In the genomic region with DNA sequence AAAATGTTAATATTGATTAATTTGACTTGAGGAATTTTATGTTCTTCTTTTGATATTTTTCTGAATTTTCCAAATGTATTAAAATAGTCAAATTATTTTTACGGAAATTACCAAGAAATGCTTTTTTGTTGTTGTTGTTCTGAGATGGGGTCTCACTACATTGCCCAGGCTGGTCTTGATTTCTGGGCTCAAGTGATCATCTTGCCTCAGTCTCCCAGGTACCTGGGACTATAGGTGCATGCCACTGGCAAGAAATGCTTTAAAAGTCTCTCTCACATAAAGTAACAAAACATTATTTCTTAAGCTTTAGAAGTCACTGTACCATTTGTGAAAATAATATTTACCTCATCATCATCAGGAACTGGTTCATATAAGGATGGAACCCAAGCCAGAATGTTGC, we compare ENCODE assay signal across 38 cellular contexts.
"Had no signal": no experiment of that assay in that cellular context is flagged by ENCODE, and none has a peak within 500 bp of the region (broad histone marks: within the 10 kb centered on the region; RNA-seq: fewer than 3 reads in every experiment).

No MANE protein-coding gene starts in this region.

- H3K9me3 ChIP-seq: ascending aorta had no signal

- H3K27me3 ChIP-seq: ascending aorta, cardiac muscle cell had no signal

- H3K9me3 Mint-ChIP-seq: activated CD4-positive, alpha-beta memory T cell treated with anti-CD3 and anti-CD28 coated beads, Interleukin-2, amount 10 ng/mL, durations not matched to agents 7 days and 5 days; activated CD4-positive, alpha-beta T cell treated with anti-CD3 and anti-CD28 coated beads, Interleukin-2, amount 10 ng/mL, durations not matched to agents 7 days and 5 days; activated naive CD4-positive, alpha-beta T cell treated with anti-CD3 and anti-CD28 coated beads, Interleukin-2, amount 10 ng/mL, durations not matched to agents 7 days and 5 days; activated naive CD4-positive, alpha-beta T cell treated with anti-CD3 and anti-CD28 coated beads, Interleukin-2, amount 50 U/mL, for 24 hours; activated naive CD8-positive, alpha-beta T cell treated with anti-CD3 and anti-CD28 coated beads, Interleukin-2, amount 10 ng/mL, durations not matched to agents 7 days and 5 days; activated T-helper 2 cell treated with anti-CD3 and anti-CD28 coated beads, Interferon-gamma antibody, Interleukin-2, Interleukin-4, amounts not matched to agents 10 μg/mL and 5 μg/mL and 100 μg/mL, durations not matched to agents 14 hours and 24 hours and 36 hours; central memory CD8-positive, alpha-beta T cell; T-helper 1 cell treated with Interleukin-12 subunit alpha and Interleukin-12 subunit beta and Interleukin-4 antibody, amounts not matched to agents 30 μg/mL and 1 μg/mL, for 36 hours; T-helper 2 cell treated with Interferon-gamma antibody and Interleukin-4, amounts not matched to agents 5 μg/mL and 100 μg/mL, for 36 hours had no signal

- H3K4me1 ChIP-seq: ascending aorta had no signal

- FAIRE-seq: bronchial epithelial cell, TTC549 had no signal

- H3K27ac ChIP-seq: ascending aorta, cardiac muscle cell had no signal

- H3K4me1 Mint-ChIP-seq: activated CD4-positive, alpha-beta memory T cell treated with anti-CD3 and anti-CD28 coated beads, Interleukin-2, amount 10 ng/mL, durations not matched to agents 7 days and 5 days; activated CD4-positive, alpha-beta T cell treated with anti-CD3 and anti-CD28 coated beads, Interleukin-2, amount 10 ng/mL, durations not matched to agents 7 days and 5 days; activated CD8-positive, alpha-beta memory T cell treated with anti-CD3 and anti-CD28 coated beads, Interleukin-2, amount 10 ng/mL, durations not matched to agents 7 days and 5 days; activated naive CD4-positive, alpha-beta T cell treated with anti-CD3 and anti-CD28 coated beads, Interleukin-2, amount 10 ng/mL, durations not matched to agents 7 days and 5 days; activated naive CD4-positive, alpha-beta T cell treated with anti-CD3 and anti-CD28 coated beads, Interleukin-2, amount 50 U/mL, for 24 hours; activated naive CD8-positive, alpha-beta T cell treated with anti-CD3 and anti-CD28 coated beads, Interleukin-2, amount 10 ng/mL, durations not matched to agents 7 days and 5 days; brain; central memory CD8-positive, alpha-beta T cell had no signal

- DNase-seq: activated CD4-positive, alpha-beta memory T cell treated with anti-CD3 and anti-CD28 coated beads, Interleukin-2, amount 10 ng/mL, durations not matched to agents 7 days and 5 days; activated CD4-positive, alpha-beta T cell treated with anti-CD3 and anti-CD28 coated beads for 1 hour; activated CD4-positive, alpha-beta T cell treated with anti-CD3 and anti-CD28 coated beads for 36 hours; activated CD4-positive, alpha-beta T cell treated with anti-CD3 and anti-CD28 coated beads for 48 hours; activated CD4-positive, alpha-beta T cell treated with anti-CD3 and anti-CD28 coated beads, Interleukin-2, amount 10 ng/mL, durations not matched to agents 7 days and 5 days; activated CD4-positive, alpha-beta T cell treated with anti-CD3 and anti-CD28 coated beads, Interleukin-2, amount 50 U/mL, for 48 hours; activated CD4-positive, CD25-positive, alpha-beta regulatory T cell; activated CD8-positive, alpha-beta memory T cell treated with anti-CD3 and anti-CD28 coated beads for 24 hours; activated CD8-positive, alpha-beta memory T cell treated with anti-CD3 and anti-CD28 coated beads, Interleukin-2, amount 10 ng/mL, durations not matched to agents 7 days and 5 days; activated CD8-positive, alpha-beta memory T cell treated with anti-CD3 and anti-CD28 coated beads, Interleukin-2, amount 50 U/mL, for 48 hours; activated CD8-positive, alpha-beta T cell treated with anti-CD3 and anti-CD28 coated beads, Interleukin-2, amount 10 ng/mL, durations not matched to agents 7 days and 5 days; activated effector memory CD4-positive, alpha-beta T cell treated with Interleukin-2 at 50 U/mL for 16 hours; activated gamma-delta T cell; activated naive CD4-positive, alpha-beta T cell treated with anti-CD3 and anti-CD28 coated beads, Interleukin-2, amount 10 ng/mL, durations not matched to agents 7 days and 5 days; activated naive CD4-positive, alpha-beta T cell treated with Interleukin-2 at 50 U/mL for 16 hours; activated naive CD8-positive, alpha-beta T cell treated with anti-CD3 and anti-CD28 coated beads, Interleukin-2, amount 10 ng/mL, durations not matched to agents 7 days and 5 days; activated naive CD8-positive, alpha-beta T cell treated with anti-CD3 and anti-CD28 coated beads, Interleukin-2, amount 50 U/mL, for 24 hours; activated T-cell treated with anti-CD3 and anti-CD28 coated beads, Interleukin-2, amount 50 U/mL, for 24 hours; activated T-cell treated with anti-CD3 and anti-CD28 coated beads, Interleukin-2, amount 50 U/mL, for 48 hours; amygdala; anterior cingulate cortex; caudate nucleus; cerebellar nuclear complex; T-helper 1 cell; T-helper 2 cell; T-helper 9 cell had no signal

- H3K4me3 ChIP-seq: ascending aorta, cardiac muscle cell had no signal

- H3K36me3 Mint-ChIP-seq: activated naive CD4-positive, alpha-beta T cell treated with anti-CD3 and anti-CD28 coated beads, Interleukin-2, amount 10 ng/mL, durations not matched to agents 7 days and 5 days had no signal

- H3K4me3 Mint-ChIP-seq: activated CD4-positive, alpha-beta memory T cell treated with anti-CD3 and anti-CD28 coated beads, Interleukin-2, amount 10 ng/mL, durations not matched to agents 7 days and 5 days; activated CD4-positive, alpha-beta T cell treated with anti-CD3 and anti-CD28 coated beads for 36 hours; activated CD4-positive, alpha-beta T cell treated with anti-CD3 and anti-CD28 coated beads, Interleukin-2, amount 10 ng/mL, durations not matched to agents 7 days and 5 days; activated CD8-positive, alpha-beta memory T cell treated with anti-CD3 and anti-CD28 coated beads, Interleukin-2, amount 10 ng/mL, durations not matched to agents 7 days and 5 days; activated CD8-positive, alpha-beta T cell treated with anti-CD3 and anti-CD28 coated beads, Interleukin-2, amount 10 ng/mL, durations not matched to agents 7 days and 5 days; activated naive CD4-positive, alpha-beta T cell treated with anti-CD3 and anti-CD28 coated beads, Interleukin-2, amount 10 ng/mL, durations not matched to agents 7 days and 5 days; activated naive CD4-positive, alpha-beta T cell treated with anti-CD3 and anti-CD28 coated beads, Interleukin-2, amount 50 U/mL, for 24 hours; activated naive CD8-positive, alpha-beta T cell; activated naive CD8-positive, alpha-beta T cell treated with anti-CD3 and anti-CD28 coated beads, Interleukin-2, amount 10 ng/mL, durations not matched to agents 7 days and 5 days; activated naive CD8-positive, alpha-beta T cell treated with anti-CD3 and anti-CD28 coated beads, Interleukin-2, amount 50 U/mL, for 24 hours; activated T-cell treated with anti-CD3 and anti-CD28 coated beads, Interleukin-2, amount 50 U/mL, for 24 hours; brain; central memory CD8-positive, alpha-beta T cell; T-helper 1 cell treated with Interleukin-12 subunit alpha and Interleukin-12 subunit beta and Interleukin-4 antibody, amounts not matched to agents 30 μg/mL and 1 μg/mL, for 36 hours; T-helper 2 cell treated with Interferon-gamma antibody and Interleukin-4, amounts not matched to agents 5 μg/mL and 100 μg/mL, for 36 hours had no signal

- H3K27me3 Mint-ChIP-seq: activated CD4-positive, alpha-beta memory T cell treated with anti-CD3 and anti-CD28 coated beads, Interleukin-2, amount 10 ng/mL, durations not matched to agents 7 days and 5 days; activated CD4-positive, alpha-beta T cell treated with anti-CD3 and anti-CD28 coated beads for 36 hours; activated CD4-positive, alpha-beta T cell treated with anti-CD3 and anti-CD28 coated beads, Interleukin-2, amount 10 ng/mL, durations not matched to agents 7 days and 5 days; activated CD8-positive, alpha-beta memory T cell treated with anti-CD3 and anti-CD28 coated beads, Interleukin-2, amount 10 ng/mL, durations not matched to agents 7 days and 5 days; activated naive CD4-positive, alpha-beta T cell treated with anti-CD3 and anti-CD28 coated beads, Interleukin-2, amount 10 ng/mL, durations not matched to agents 7 days and 5 days; activated naive CD4-positive, alpha-beta T cell treated with anti-CD3 and anti-CD28 coated beads, Interleukin-2, amount 50 U/mL, for 24 hours; activated naive CD8-positive, alpha-beta T cell; activated naive CD8-positive, alpha-beta T cell treated with anti-CD3 and anti-CD28 coated beads, Interleukin-2, amount 10 ng/mL, durations not matched to agents 7 days and 5 days; activated naive CD8-positive, alpha-beta T cell treated with anti-CD3 and anti-CD28 coated beads, Interleukin-2, amount 50 U/mL, for 24 hours; activated T-cell treated with anti-CD3 and anti-CD28 coated beads, Interleukin-2, amount 50 U/mL, for 24 hours; brain; central memory CD8-positive, alpha-beta T cell had no signal

- H3K36me3 ChIP-seq: cardiac muscle cell had no signal

- H3K27ac Mint-ChIP-seq: activated CD4-positive, alpha-beta memory T cell treated with anti-CD3 and anti-CD28 coated beads, Interleukin-2, amount 10 ng/mL, durations not matched to agents 7 days and 5 days; activated CD4-positive, alpha-beta T cell treated with anti-CD3 and anti-CD28 coated beads for 36 hours; activated CD4-positive, alpha-beta T cell treated with anti-CD3 and anti-CD28 coated beads, Interleukin-2, amount 10 ng/mL, durations not matched to agents 7 days and 5 days; activated CD8-positive, alpha-beta memory T cell treated with anti-CD3 and anti-CD28 coated beads, Interleukin-2, amount 10 ng/mL, durations not matched to agents 7 days and 5 days; activated CD8-positive, alpha-beta T cell treated with anti-CD3 and anti-CD28 coated beads, Interleukin-2, amount 10 ng/mL, durations not matched to agents 7 days and 5 days; activated naive CD4-positive, alpha-beta T cell treated with anti-CD3 and anti-CD28 coated beads, Interleukin-2, amount 10 ng/mL, durations not matched to agents 7 days and 5 days; activated naive CD4-positive, alpha-beta T cell treated with anti-CD3 and anti-CD28 coated beads, Interleukin-2, amount 50 U/mL, for 24 hours; activated naive CD8-positive, alpha-beta T cell; activated naive CD8-positive, alpha-beta T cell treated with anti-CD3 and anti-CD28 coated beads, Interleukin-2, amount 10 ng/mL, durations not matched to agents 7 days and 5 days; activated naive CD8-positive, alpha-beta T cell treated with anti-CD3 and anti-CD28 coated beads, Interleukin-2, amount 50 U/mL, for 24 hours; activated T-cell treated with anti-CD3 and anti-CD28 coated beads, Interleukin-2, amount 50 U/mL, for 24 hours; activated T-helper 2 cell treated with anti-CD3 and anti-CD28 coated beads, Interferon-gamma antibody, Interleukin-2, Interleukin-4, amounts not matched to agents 10 μg/mL and 5 μg/mL and 100 μg/mL, durations not matched to agents 14 hours and 24 hours and 36 hours; brain; T-helper 1 cell treated with Interleukin-12 subunit alpha and Interleukin-12 subunit beta and Interleukin-4 antibody, amounts not matched to agents 30 μg/mL and 1 μg/mL, for 36 hours; T-helper 2 cell treated with Interferon-gamma antibody and Interleukin-4, amounts not matched to agents 5 μg/mL and 100 μg/mL, for 36 hours had no signal

- ATAC-seq: activated CD4-positive, alpha-beta T cell treated with anti-CD3 and anti-CD28 coated beads for 36 hours; activated CD4-positive, CD25-positive, alpha-beta regulatory T cell treated with anti-CD3 and anti-CD28 coated beads, Interleukin-2, amount 50 U/mL, for 24 hours; activated CD8-positive, alpha-beta memory T cell treated with anti-CD3 and anti-CD28 coated beads, Interleukin-2, amount 10 ng/mL, durations not matched to agents 7 days and 5 days; activated CD8-positive, alpha-beta T cell treated with anti-CD3 and anti-CD28 coated beads, Interleukin-2, amount 10 ng/mL, durations not matched to agents 7 days and 5 days; activated naive CD8-positive, alpha-beta T cell treated with anti-CD3 and anti-CD28 coated beads, Interleukin-2, amount 50 U/mL, for 24 hours had no signal
